ENCODE assay signal across 2 cellular contexts in genomic region chr19:24078688-24079087, GRCh38.
A peak's percentile ranks its signal among the peaks of the same experiment; 100 is the strongest.
TF ChIP-seq lines count a peak whose summit lies in the region.

No MANE protein-coding gene starts in this region.

TF ChIP-seq in GM23338, 12 proteins besides CTCF, POLR2A, EP300 and RAD21:
- TF ChIP-seq CREB1 (CRISPR knock-in tag; IDR thresholded peaks at IDR 0.05; ENCODE audit: low read depth) (0 out of 2 replicates have a peak, but pooled peaks have one; percentile 19), ZNF114 (CRISPR knock-in tag; IDR thresholded peaks at IDR 0.05) (no peak)

TF ChIP-seq in H1, 55 proteins besides CTCF, POLR2A, EP300 and RAD21:
- TF ChIP-seq TCF12 (IDR thresholded peaks at IDR 0.05; ENCODE audit: low read depth, low read length) (0 out of 2 replicates have a peak, but pooled peaks have one; percentile 32), NANOG (IDR thresholded peaks at IDR 0.05; ENCODE audit: insufficient read depth, low read depth, low read length, poor library complexity, severe bottlenecking) (peak; percentile 32), MAX (IDR thresholded peaks at IDR 0.05) (no peak), GTF2F1 (IDR thresholded peaks at IDR 0.05; ENCODE audit: borderline replicate concordance, low read depth, low read length) (no peak)
TF ChIP-seq in H1: peak in this region for 2.
